16 cellular contexts compared by ENCODE assay signal in genomic region chr9:114745108-114745848, GRCh38.
DNase-seq lines count a peak whose midpoint lies in the region; ATAC-seq and TF ChIP-seq lines count a peak whose summit lies in the region.
"Had no signal": no experiment of that assay in that cellular context is flagged by ENCODE, and none has a peak within 500 bp of the region (broad histone marks: within the 10 kb centered on the region; RNA-seq: fewer than 3 reads in every experiment).

No MANE protein-coding gene starts in this region.

- H3K4me3 Mint-ChIP-seq in neural progenitor cell = no peak overlapping the region
- H3K4me3 Mint-ChIP-seq: activated T-cell treated with anti-CD3 and anti-CD28 coated beads, Interleukin-2, amount 50 U/mL, for 72 hours; CD8-positive, alpha-beta T cell; nephron progenitor cell had no signal

- no peaks in the 10 kb centered on the region for H3K9me3 ChIP-seq in neural progenitor cell (ENCODE audit: low read depth)
- H3K9me3 ChIP-seq: ascending aorta, heart right ventricle, left lung had no signal

- H3K27me3 Mint-ChIP-seq in neural progenitor cell (ENCODE audit: insufficient read depth, low read depth) = peaks cover 2% of the 10 kb centered on the region

- H3K79me2 ChIP-seq in neural progenitor cell (ENCODE audit: low read depth) = no peaks in the 10 kb centered on the region

- POLR2A ChIA-PET in RWPE1 (lab: Yijun Ruan, JAX; ENCODE audit: low non-redundant PET) = no interaction called here

- H3K4me3 ChIP-seq in foreskin fibroblast (ENCODE audit: low read depth in 1 of 2, low read length in 2 of 2) = no peak overlapping the region
- no peak overlapping the region for H3K4me3 ChIP-seq in neural progenitor cell
- H3K4me3 ChIP-seq: ascending aorta, heart right ventricle, left lung had no signal

- H4K20me1 ChIP-seq in neural progenitor cell (ENCODE audit: low read depth) = no peaks in the 10 kb centered on the region

- no peak for ATAC-seq in HG03521 (IDR thresholded peaks at IDR 0.05; ENCODE audit: unreplicated experiment)
- ATAC-seq: CD8-positive, alpha-beta T cell; left lung had no signal

- no peak overlapping the region for H3K27ac Mint-ChIP-seq in neural progenitor cell
- H3K27ac Mint-ChIP-seq: activated T-cell treated with anti-CD3 and anti-CD28 coated beads, Interleukin-2, amount 50 U/mL, for 72 hours; CD8-positive, alpha-beta T cell; nephron progenitor cell had no signal

- no peak overlapping the region for H3K9ac ChIP-seq in neural progenitor cell

- CTCF ChIA-PET in RWPE1 (lab: Yijun Ruan, JAX) = interaction anchor here (0.6 kb wide), 1 partner anchor 136 kb away, joined by 3 read pairs; no protein-coding TSS in a partner anchor

- no peaks in the 10 kb centered on the region for H3K9me3 Mint-ChIP-seq in neural progenitor cell
- H3K9me3 Mint-ChIP-seq: CD8-positive, alpha-beta T cell; nephron progenitor cell had no signal

- TF ChIP-seq CTCF in RWPE1 (conservative IDR thresholded peaks at IDR 0.05; ENCODE audit: low read depth) (no peak), foreskin fibroblast (IDR thresholded peaks at IDR 0.05; ENCODE audit: low read depth, low read length) (no peak), neural progenitor cell (IDR thresholded peaks at IDR 0.05) (no peak)

- H3F3A ChIP-seq in neural progenitor cell (ENCODE audit: low read depth) = peaks cover 6% of the 10 kb centered on the region

- no peak overlapping the region for H2AFZ ChIP-seq in neural progenitor cell (replicated peaks)

- peak overlapping the region; percentile 42 for H3K27ac ChIP-seq in RWPE1
- no peak overlapping the region for H3K27ac ChIP-seq in neural progenitor cell
- H3K27ac ChIP-seq: heart right ventricle, left lung had no signal

- no peak overlapping the region for H3K4me2 ChIP-seq in neural progenitor cell

- H3K4me1 Mint-ChIP-seq in neural progenitor cell = peaks cover 17% of the 10 kb centered on the region
- H3K4me1 Mint-ChIP-seq: nephron progenitor cell had no signal

- DNase-seq in Ammon's horn (ENCODE audit: low spot score) = peak; percentile 39
- DNase-seq in GDM1 (lab: John Stamatoyannopoulos, UW) = peak; percentile 5
- DNase-seq in RWPE1 (ENCODE audit: low spot score) = no peak
- peak; percentile 37 to 61 for DNase-seq in foreskin fibroblast
- no peak for DNase-seq in NCI-H526 (lab: John Stamatoyannopoulos, UW)
- DNase-seq in cortex of kidney (lab: John Stamatoyannopoulos, UW) = no peak
- DNase-seq in neural progenitor cell (ENCODE audit: low spot score) = no peak
- DNase-seq: activated T-cell treated with anti-CD3 and anti-CD28 coated beads, Interleukin-2, amount 50 U/mL, for 72 hours; CD8-positive, alpha-beta T cell; heart right ventricle; left lung; NCI-H1105 treated with DMSO at 0.1 percent for 48 hours; nephron progenitor cell; small intestine had no signal

- no peaks in the 10 kb centered on the region for H3K36me3 ChIP-seq in neural progenitor cell
- H3K36me3 ChIP-seq: ascending aorta, heart right ventricle, left lung had no signal

- H3K4me1 ChIP-seq in neural progenitor cell = peaks cover 18% of the 10 kb centered on the region
- H3K4me1 ChIP-seq: left lung had no signal

- no peaks in the 10 kb centered on the region for H3K27me3 ChIP-seq in neural progenitor cell
- H3K27me3 ChIP-seq: ascending aorta, left lung had no signal

- H3K36me3 Mint-ChIP-seq in neural progenitor cell = no peaks in the 10 kb centered on the region
- H3K36me3 Mint-ChIP-seq: CD8-positive, alpha-beta T cell had no signal

Comparison
In these comparisons a context has a peak if more than half of its experiments do, and no peak if none do; other contexts are left out.
1. DNase-seq: peak in Ammon's horn (single experiment), GDM1 (single experiment) and foreskin fibroblast (2 of 2); none in RWPE1 (single experiment), NCI-H526 (0 of 2), cortex of kidney (single experiment) and neural progenitor cell (single experiment).